ENCODE assay signal across 1 cellular context in the genomic region with DNA sequence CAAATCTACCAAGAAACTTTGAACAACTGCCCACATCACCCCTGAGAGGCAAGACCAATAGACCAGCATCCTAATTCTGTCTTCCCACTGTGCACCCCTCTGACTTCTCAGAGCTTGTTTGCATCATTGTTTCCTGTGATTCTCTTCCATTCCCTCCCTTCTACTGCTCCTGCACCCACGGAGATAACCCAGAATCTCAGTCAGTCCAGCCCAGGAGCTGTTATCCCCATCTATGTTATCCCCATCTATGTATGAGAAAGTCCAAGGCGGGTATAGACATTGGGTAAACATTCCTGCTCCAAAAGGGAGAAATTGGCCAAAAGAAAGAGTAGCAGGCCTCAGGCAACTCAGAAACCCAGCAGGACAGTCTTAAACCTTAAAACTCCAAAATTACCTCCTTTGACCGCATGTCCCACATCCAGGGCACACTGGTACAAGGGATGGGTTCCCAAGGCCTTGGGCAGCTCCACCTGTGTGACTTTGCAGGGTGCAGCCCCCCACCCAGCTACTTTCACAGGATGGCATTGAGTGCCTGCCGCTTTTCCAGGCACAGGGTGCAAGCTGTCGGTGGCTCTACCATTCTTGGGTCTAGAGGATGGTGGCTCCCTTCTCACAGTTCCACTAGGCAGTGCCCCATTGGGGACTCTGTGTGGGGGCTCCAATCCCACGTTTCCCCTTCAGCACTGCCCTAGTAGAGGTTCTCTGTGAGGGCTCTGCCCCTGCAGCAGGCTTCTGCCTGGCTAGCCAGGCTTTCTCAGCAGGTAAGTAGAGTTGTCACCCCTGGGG.
TF ChIP-seq lines count a peak whose summit lies in the region.

No MANE protein-coding gene starts in this region.

TF ChIP-seq in H1, 55 proteins besides CTCF, POLR2A, EP300 and RAD21:
- TF ChIP-seq ATF2 (IDR thresholded peaks at IDR 0.05; ENCODE audit: low read length), result no peak
- no peak for TF ChIP-seq CHD7 (IDR thresholded peaks at IDR 0.05; ENCODE audit: insufficient replicate concordance, low read length)
- TF ChIP-seq KDM4A (IDR thresholded peaks at IDR 0.05; ENCODE audit: low read depth, low read length, severe bottlenecking), result no peak
TF ChIP-seq in H1: peak in this region for 0.
